Comparison of ENCODE assay signal across 8 cellular contexts in genomic region chr10:47384148-47384921, GRCh38. TPM values are rescaled to one million over a fixed set of nuclear protein-coding genes. Genes with fewer than 3 reads are reported as not detected.
DNase-seq lines count a peak whose midpoint lies in the region; ATAC-seq and TF ChIP-seq lines count a peak whose summit lies in the region.

A gene with protein sequence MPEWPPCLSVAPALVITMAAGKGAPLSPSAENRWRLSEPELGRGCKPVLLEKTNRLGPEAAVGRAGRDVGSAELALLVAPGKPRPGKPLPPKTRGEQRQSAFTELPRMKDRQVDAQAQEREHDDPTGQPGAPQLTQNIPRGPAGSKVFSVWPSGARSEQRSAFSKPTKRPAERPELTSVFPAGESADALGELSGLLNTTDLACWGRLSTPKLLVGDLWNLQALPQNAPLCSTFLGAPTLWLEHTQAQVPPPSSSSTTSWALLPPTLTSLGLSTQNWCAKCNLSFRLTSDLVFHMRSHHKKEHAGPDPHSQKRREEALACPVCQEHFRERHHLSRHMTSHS (minus strand): TSS chr10:47384293. CDS start chr10:47368829, 15,464 bp downstream.

- peak within 1 kb of the TSS; percentile 48; the same call in 1 of the 2 replicates for H3K27ac Mint-ChIP-seq in HFFc6

- H3K27ac ChIP-seq in adrenal gland (peak within 1 kb of the TSS in 4 of 5 donors; percentile 38 to 92 (median 76)), heart right ventricle (peak within 1 kb of the TSS in 9 of 10 donors; percentile 45 to 88 (median 75)), tibial nerve (peak within 1 kb of the TSS; percentile 70 to 89 (median 76))

- DNase-seq in GM03348 (ENCODE audit: low spot score) (peak; percentile 99), HFFc6 (peak; percentile 12), NAMALWA (ENCODE audit: low spot score) (peak; percentile 84), SW480 (ENCODE audit: low spot score) (peak; percentile 79), adrenal gland (peak; percentile 77 to 88 (median 84)), heart right ventricle (peak; percentile 78 to 86), posterior cingulate gyrus (peak; percentile 73 to 98 (median 86)), tibial nerve (ENCODE audit: low spot score in 2 of 2) (peak; percentile 63 to 71)

- peaks cover 0 to 10% of the 10 kb centered on the region in 2 donors for H3K4me1 ChIP-seq in adrenal gland (replicated peaks in 1 of 2)
- H3K4me1 ChIP-seq in heart right ventricle, result peaks cover 0 to 12% (median 7%) of the 10 kb centered on the region in 9 donors
- H3K4me1 ChIP-seq in tibial nerve, result peaks cover 0 to 16% (median 0%) of the 10 kb centered on the region in 4 donors

- peak; percentile 30 to 60 for TF ChIP-seq POLR2A in adrenal gland (IDR thresholded peaks at IDR 0.05)
- TF ChIP-seq POLR2A in tibial nerve (IDR thresholded peaks at IDR 0.05), result peak in 1 of 2 donors; percentile 50

- no peaks in the 10 kb centered on the region for H3K36me3 ChIP-seq in adrenal gland (replicated peaks in 1 of 2)
- H3K36me3 ChIP-seq in heart right ventricle, result no peaks in the 10 kb centered on the region
- H3K36me3 ChIP-seq in tibial nerve, result no peaks in the 10 kb centered on the region

- H3K36me3 Mint-ChIP-seq in HFFc6 (ENCODE audit: low read depth), result peaks cover 7% of the 10 kb centered on the region; the same call in 1 of the 2 replicates

- 0 out of 2 replicates have a peak, but pooled peaks cover 7% of the 10 kb centered on the region for H3K9me3 Mint-ChIP-seq in HFFc6

- H3K9me3 ChIP-seq in adrenal gland (replicated peaks in 1 of 3) (no peaks in the 10 kb centered on the region), heart right ventricle (no peaks in the 10 kb centered on the region), tibial nerve (no peaks in the 10 kb centered on the region)

- H3K4me3 Mint-ChIP-seq in HFFc6, result peak within 1 kb of the TSS; percentile 89

- H3K4me1 Mint-ChIP-seq in HFFc6 (ENCODE audit: low read depth), result peaks cover 13% of the 10 kb centered on the region

- peak in 1 of 2 donors; percentile 64 for TF ChIP-seq EP300 in tibial nerve (IDR thresholded peaks at IDR 0.05)

- H3K27me3 Mint-ChIP-seq in HFFc6 (ENCODE audit: insufficient read depth), result peaks cover 38% of the 10 kb centered on the region

- peak within 1 kb of the TSS in 3 of 4 donors; percentile 51 to 99 (median 60) for H3K4me3 ChIP-seq in adrenal gland
- H3K4me3 ChIP-seq in heart right ventricle, result peak within 1 kb of the TSS; percentile 57 to 96 (median 78)
- peak within 1 kb of the TSS; percentile 51 to 68 (median 62) for H3K4me3 ChIP-seq in tibial nerve

- ATAC-seq in heart right ventricle, result peak; percentile 98 to 99 (median 99)

- WGBS in adrenal gland, 4 donors, result 0 to 1% (median 1%) methylated on average over 39 to 75 of the region's 75 CpGs
- 1% methylated on average over 67 to 75 of the region's 75 CpGs for WGBS in heart right ventricle, 2 donors
- 0 to 1% methylated on average over 17 to 42 of the region's 75 CpGs for WGBS in tibial nerve, 2 donors

- intact Hi-C loops in adrenal gland (cut with DNase I) (loop anchor here (5.0 kb wide), 2 partner anchors 1097 to 1102 kb away; partner anchors contain the start of gene ANTXRL (in 1 of the 2)), heart right ventricle (cut with DNase I) (loop anchor here in 2 of 10 donors (2.0 to 5.0 kb wide), 2 partner anchors 18 to 1102 kb away; no protein-coding TSS in a partner anchor), posterior cingulate gyrus (cut with DNase I) (no loop called here)

- H3K27me3 ChIP-seq in adrenal gland, result no peaks in the 10 kb centered on the region
- peaks cover 0 to 23% (median 3%) of the 10 kb centered on the region in 7 donors for H3K27me3 ChIP-seq in heart right ventricle
- H3K27me3 ChIP-seq in tibial nerve, result no peaks in the 10 kb centered on the region

- TF ChIP-seq CTCF in HFFc6 (IDR thresholded peaks at IDR 0.05) (no peak; the same call in 1 of the 2 replicates), adrenal gland (IDR thresholded peaks at IDR 0.05) (peak in 1 of 6 experiments; percentile 13), heart right ventricle (IDR thresholded peaks at IDR 0.05) (peak in 2 of 9 donors; percentile 4 to 13), tibial nerve (IDR thresholded peaks at IDR 0.05) (no peak)

RNA-seq across cellular contexts. Expression of the gene that starts here (rescaled TPM):
- total RNA-seq in HFFc6 (2021; fragmentation: NEBNext Ultra II Directional; extraction: Animal tissue kit (Norgen Biotek cat#: 25700)), result under 1 TPM in 3 of 6 experiments, not detected in 3; 0.05 to 0.07 (median 0.07) TPM
- total RNA-seq in adrenal gland (under 1 TPM in 5 of 8 donors, not detected in 3; 0.11 to 0.20 (median 0.14) TPM), heart right ventricle (under 1 TPM in 4 of 10 donors, not detected in 6; 0.05 to 0.14 (median 0.11) TPM), tibial nerve (1 to 10 TPM in 2 of 4 donors, under 1 TPM in 1, not detected in 1; 0.59 to 1.1 (median 1.0) TPM)
- polyA plus RNA-seq in adrenal gland (under 1 TPM; 0.03 to 0.08 (median 0.07) TPM), heart right ventricle (under 1 TPM in 1 of 2 donors, not detected in 1; 0.06 TPM)

Comparison
In these comparisons a context has a peak if more than half of its experiments do, and no peak if none do; other contexts are left out.
1. Peak in every context shown above with its lines: DNase-seq, ATAC-seq, H3K4me3 ChIP-seq and H3K27ac ChIP-seq.
2. Peak in DNase-seq in HFFc6; RNA of the gene not detected or under 1 TPM.
3. Peak in DNase-seq, H3K4me3 ChIP-seq and H3K27ac ChIP-seq in adrenal gland; RNA of the gene not detected or under 1 TPM.
4. Peak in DNase-seq, ATAC-seq, H3K4me3 ChIP-seq and H3K27ac ChIP-seq in heart right ventricle; RNA of the gene not detected or under 1 TPM.
5. DNase-seq: peak in every context shown above with its lines; median percentile 99 in GM03348; 86 in posterior cingulate gyrus; 84 in NAMALWA; 84 in adrenal gland; 82 in heart right ventricle; 79 in SW480; 67 in tibial nerve; 12 in HFFc6.